8 cellular contexts compared by ENCODE assay signal in genomic region chr4:138241281-138242075, GRCh38. TPM values are rescaled to one million over a fixed set of nuclear protein-coding genes. Genes with fewer than 3 reads are reported as not detected.
DNase-seq lines count a peak whose midpoint lies in the region; ATAC-seq and TF ChIP-seq lines count a peak whose summit lies in the region.

No MANE protein-coding gene starts in this region.

- peak overlapping the region; percentile 68 for H3K4me3 ChIP-seq in LNCaP clone FGC (ENCODE audit: low read depth, low read length)
- H3K4me3 ChIP-seq in ascending aorta = peak overlapping the region; percentile 28 to 56

- TF ChIP-seq CTCF in C4-2B (conservative IDR thresholded peaks at IDR 0.05) = no peak
- TF ChIP-seq CTCF in LNCaP clone FGC (IDR thresholded peaks at IDR 0.05; ENCODE audit: control insufficient read depth, extremely low read depth, insufficient read depth) = no peak
- no peak for TF ChIP-seq CTCF in ascending aorta (IDR thresholded peaks at IDR 0.05)
- no peak for TF ChIP-seq CTCF in type B pancreatic cell (conservative IDR thresholded peaks at IDR 0.05)

- H3K4me3 Mint-ChIP-seq in type B pancreatic cell = peak overlapping the region; percentile 96

- H3K9me3 ChIP-seq in ascending aorta = no peaks in the 10 kb centered on the region

- peaks cover 0 to 3% of the 10 kb centered on the region in 2 donors for H3K4me1 ChIP-seq in ascending aorta

- no peaks in the 10 kb centered on the region for H3K27me3 ChIP-seq in ascending aorta

- ATAC-seq in GM19452 (IDR thresholded peaks at IDR 0.05; ENCODE audit: unreplicated experiment) = peak; percentile 0
- peak; percentile 63 for ATAC-seq in left colon

- intact Hi-C loops in ascending aorta (cut with DNase I) = loop anchor here (5.0 kb wide), 1 partner anchor 709 kb away; the partner anchor contains the start of gene PCDH18
- intact Hi-C loops in left colon (cut with DNase I, micrococcal nuclease) = no loop called here

- DNase-seq in LNCaP clone FGC (ENCODE audit: low read depth) (no peak), ascending aorta (ENCODE audit: low spot score in 2 of 2) (no peak), left colon (peak; percentile 23 to 29), type B pancreatic cell (ENCODE audit: extremely low spot score, unreplicated experiment) (no peak), SIG-M5 treated with dmso at 0.1 percent for 504 hours (lab: John Stamatoyannopoulos, UW; ENCODE audit: unreplicated experiment) (no peak)
- DNase-seq in stimulated activated naive CD4-positive, alpha-beta T cell treated with Interleukin-2 at 50 U/mL for 16 hours (lab: John Stamatoyannopoulos, UW) = no peak

- peak overlapping the region; percentile 88 for H3K27ac ChIP-seq in C4-2B
- peak overlapping the region; percentile 4 to 43 for H3K27ac ChIP-seq in ascending aorta

- H3K27ac Mint-ChIP-seq in type B pancreatic cell = peak overlapping the region; percentile 99

- peaks cover 29% of the 10 kb centered on the region for H3K4me1 Mint-ChIP-seq in type B pancreatic cell (ENCODE audit: unreplicated experiment)

- H3K36me3 Mint-ChIP-seq in type B pancreatic cell = peaks cover 2% of the 10 kb centered on the region

- no peaks in the 10 kb centered on the region for H3K36me3 ChIP-seq in ascending aorta

- H3K9me3 Mint-ChIP-seq in type B pancreatic cell = peaks cover 5% of the 10 kb centered on the region

- H3K27me3 Mint-ChIP-seq in type B pancreatic cell = no peaks in the 10 kb centered on the region

RNA-seq across cellular contexts. Expression of gene SLC7A11, which starts 0.7 kb away (rescaled TPM):
- total RNA-seq in ascending aorta (0.75 TPM), left colon (1 to 10 TPM; 1.9 to 4.1 TPM), type B pancreatic cell (ENCODE audit: low replicate concordance) (6.3 and 13.7 TPM in 2 replicates)

Comparison
In these comparisons a context has a peak if more than half of its experiments do, and no peak if none do; other contexts are left out.
1. DNase-seq: peak in left colon (2 of 2); none in LNCaP clone FGC (single experiment), ascending aorta (0 of 2), type B pancreatic cell (single experiment), SIG-M5 treated with dmso at 0.1 percent for 504 hours (single experiment) and stimulated activated naive CD4-positive, alpha-beta T cell treated with Interleukin-2 at 50 U/mL for 16 hours (single experiment).